ENCODE assay signal across 8 cellular contexts in genomic region chr17:82698974-82699442, GRCh38. TPM values are rescaled to one million over a fixed set of nuclear protein-coding genes. Genes with fewer than 3 reads are reported as not detected.
DNase-seq lines count a peak whose midpoint lies in the region; ATAC-seq, FAIRE-seq and TF ChIP-seq lines count a peak whose summit lies in the region.

No MANE protein-coding gene starts in this region.

- H3K27me3 Mint-ChIP-seq in activated CD4-positive, alpha-beta T cell treated with anti-CD3 and anti-CD28 coated beads, Interleukin-2, amount 10 ng/mL, durations not matched to agents 24 days and 14 days = peaks cover 10% of the 10 kb centered on the region
- peaks cover 55% of the 10 kb centered on the region for H3K27me3 Mint-ChIP-seq in endodermal cell (ENCODE audit: insufficient read depth)

- peaks cover 5% of the 10 kb centered on the region for H3K9me3 Mint-ChIP-seq in activated CD4-positive, alpha-beta T cell treated with anti-CD3 and anti-CD28 coated beads, Interleukin-2, amount 10 ng/mL, durations not matched to agents 24 days and 14 days
- H3K9me3 Mint-ChIP-seq in endodermal cell = peaks cover 12% of the 10 kb centered on the region

- H3K27ac Mint-ChIP-seq in activated CD4-positive, alpha-beta T cell treated with anti-CD3 and anti-CD28 coated beads, Interleukin-2, amount 10 ng/mL, durations not matched to agents 24 days and 14 days = no peak overlapping the region
- no peak overlapping the region for H3K27ac Mint-ChIP-seq in endodermal cell

- no peak for DNase-seq in activated CD4-positive, alpha-beta T cell treated with anti-CD3 and anti-CD28 coated beads, Interleukin-2, amount 10 ng/mL, durations not matched to agents 24 days and 14 days
- no peak for DNase-seq in activated CD4-positive, alpha-beta T cell treated with anti-CD3 and anti-CD28 coated beads, Interleukin-2, amount 50 U/mL, for 4 hours
- DNase-seq in MG63 = no peak
- no peak for DNase-seq in endodermal cell
- no peak for DNase-seq in pancreas
- DNase-seq in CD1c-positive myeloid dendritic cell (ENCODE audit: extremely low spot score) = no peak
- no peak for DNase-seq in NCI-H2227 (lab: John Stamatoyannopoulos, UW; ENCODE audit: unreplicated experiment)
- no peak for DNase-seq in GM13976 (ENCODE audit: low spot score)

- H3K9me3 ChIP-seq in MG63 (peaks cover 10% of the 10 kb centered on the region; the same call in 1 of the 2 replicates), endodermal cell (ENCODE audit: control insufficient read depth, low read length) (peaks cover 10% of the 10 kb centered on the region), pancreas (no peaks in the 10 kb centered on the region)

- H3K27ac ChIP-seq in endodermal cell (ENCODE audit: low read depth, low read length) = no peak overlapping the region
- H3K27ac ChIP-seq in pancreas = peak overlapping the region in 2 of 4 donors; percentile 52 to 64

- no peaks in the 10 kb centered on the region for H3K36me3 ChIP-seq in MG63
- H3K36me3 ChIP-seq in endodermal cell (ENCODE audit: control insufficient read depth, insufficient read depth, low read length) = no peaks in the 10 kb centered on the region
- no peaks in the 10 kb centered on the region for H3K36me3 ChIP-seq in pancreas

- H3K36me3 Mint-ChIP-seq in activated CD4-positive, alpha-beta T cell treated with anti-CD3 and anti-CD28 coated beads, Interleukin-2, amount 10 ng/mL, durations not matched to agents 24 days and 14 days (ENCODE audit: low read depth) = peaks cover 5% of the 10 kb centered on the region
- H3K36me3 Mint-ChIP-seq in endodermal cell (ENCODE audit: low read depth) = peaks cover 9% of the 10 kb centered on the region

- TF ChIP-seq CTCF in endodermal cell (conservative IDR thresholded peaks at IDR 0.05) (no peak), pancreas (IDR thresholded peaks at IDR 0.05) (no peak), GM13976 (IDR thresholded peaks at IDR 0.05; ENCODE audit: borderline replicate concordance, control extremely low read depth, extremely low read depth, insufficient read depth, missing control alignments) (no peak)

- in situ Hi-C loops in GM13976 (cut with MboI; ENCODE audit: low sequenced_read_pairs, unreplicated experiment) = no loop called here

- H3K9ac ChIP-seq in endodermal cell (ENCODE audit: extremely low read depth, low read length, poor library complexity, severe bottlenecking) = no peak overlapping the region

- H3K4me1 Mint-ChIP-seq in activated CD4-positive, alpha-beta T cell treated with anti-CD3 and anti-CD28 coated beads, Interleukin-2, amount 10 ng/mL, durations not matched to agents 24 days and 14 days = peaks cover 4% of the 10 kb centered on the region
- no peaks in the 10 kb centered on the region for H3K4me1 Mint-ChIP-seq in endodermal cell

- peak in 2 of 4 donors; percentile 14 to 27 for ATAC-seq in pancreas

- H3K4me3 Mint-ChIP-seq in activated CD4-positive, alpha-beta T cell treated with anti-CD3 and anti-CD28 coated beads, Interleukin-2, amount 10 ng/mL, durations not matched to agents 24 days and 14 days = peak overlapping the region; percentile 84
- H3K4me3 Mint-ChIP-seq in endodermal cell = peak overlapping the region; percentile 61

- H3K27me3 ChIP-seq in MG63 (no peaks in the 10 kb centered on the region), endodermal cell (ENCODE audit: control insufficient read depth, insufficient read depth, low read length, poor library complexity, severe bottlenecking) (peaks cover 50% of the 10 kb centered on the region), pancreas (no peaks in the 10 kb centered on the region)

- no peaks in the 10 kb centered on the region for H3K4me1 ChIP-seq in endodermal cell (ENCODE audit: control insufficient read depth, insufficient read depth, low read length)
- H3K4me1 ChIP-seq in pancreas = peaks cover 0 to 8% (median 6%) of the 10 kb centered on the region in 3 donors

- intact Hi-C loops in activated CD4-positive, alpha-beta T cell treated with anti-CD3 and anti-CD28 coated beads, Interleukin-2, amount 10 ng/mL, durations not matched to agents 24 days and 14 days (cut with micrococcal nuclease) = loop anchor here (1.0 to 2.0 kb wide), 4 partner anchors 17 to 352 kb away; partner anchors contain the start of genes FN3KRP, TBCD and WDR45B
- intact Hi-C loops in pancreas (cut with DNase I) = no loop called here

- WGBS in endodermal cell (ENCODE audit: insufficient coverage in 1 of 2, insufficient read length in 1 of 2), 2 experiments = 11 to 27% methylated on average over 16 to 45 of the region's 45 CpGs
- WGBS in pancreas, 2 donors = 3% methylated on average over 32 to 45 of the region's 45 CpGs

- no peak for FAIRE-seq in pancreas (lab: Jason Lieb, UNC)

- H3K4me3 ChIP-seq in MG63 = peak overlapping the region; percentile 54
- peak overlapping the region; percentile 77 for H3K4me3 ChIP-seq in endodermal cell (ENCODE audit: low read length)
- H3K4me3 ChIP-seq in pancreas = peak overlapping the region; percentile 65 to 78 (median 73)

RNA-seq across cellular contexts. Expression of gene RAB40B, which starts 0.5 kb away (rescaled TPM):
- 4.9 and 5.4 TPM in 2 replicates for total RNA-seq in activated CD4-positive, alpha-beta T cell treated with anti-CD3 and anti-CD28 coated beads, Interleukin-2, amount 10 ng/mL, durations not matched to agents 24 days and 14 days
- total RNA-seq in MG63 (2014; rRNA removed; shearing (Covaris generic); ENCODE audit: low replicate concordance) = 11.1 and 11.6 TPM in 2 replicates
- total RNA-seq in endodermal cell (1 to 10 TPM; 1.2 to 4.6 TPM), pancreas (1 to 10 TPM; 3.4 to 8.6 (median 5.6) TPM)
- polyA plus RNA-seq in endodermal cell (2013, experiment 1 of 2) = 7.2 TPM
- polyA plus RNA-seq in endodermal cell (2013, experiment 2 of 2) = 5.1 TPM
- polyA plus RNA-seq in pancreas = 10 to 100 TPM; 11.3 to 15.8 TPM

RNA-seq across cellular contexts. Expression of gene FN3KRP, which starts 17.5 kb away (rescaled TPM):
- total RNA-seq in activated CD4-positive, alpha-beta T cell treated with anti-CD3 and anti-CD28 coated beads, Interleukin-2, amount 10 ng/mL, durations not matched to agents 24 days and 14 days = 38.7 and 43.4 TPM in 2 replicates
- total RNA-seq in MG63 (2014; rRNA removed; shearing (Covaris generic); ENCODE audit: low replicate concordance) = 33.8 and 60.9 TPM in 2 replicates
- total RNA-seq in endodermal cell = 10 to 100 TPM; 34.5 to 40.0 TPM
- polyA plus RNA-seq in endodermal cell (2013, experiment 1 of 2) = 32.5 TPM
- 33.8 TPM for polyA plus RNA-seq in endodermal cell (2013, experiment 2 of 2)
- 10 to 100 TPM in 5 of 6 donors, 1 to 10 TPM in 1; 9.3 to 17.6 (median 11.6) TPM for total RNA-seq in pancreas
- 10 to 100 TPM; 15.1 to 23.1 TPM for polyA plus RNA-seq in pancreas

RNA-seq across cellular contexts. Expression of gene FN3K, which starts 36.4 kb away (rescaled TPM):
- 2.9 and 3.7 TPM in 2 replicates for total RNA-seq in activated CD4-positive, alpha-beta T cell treated with anti-CD3 and anti-CD28 coated beads, Interleukin-2, amount 10 ng/mL, durations not matched to agents 24 days and 14 days
- not detected in 2 replicates for total RNA-seq in MG63 (2014; rRNA removed; shearing (Covaris generic); ENCODE audit: low replicate concordance)
- 10 to 100 TPM; 24.7 to 35.6 TPM for total RNA-seq in endodermal cell
- polyA plus RNA-seq in endodermal cell (2013, experiment 1 of 2) = 17.1 TPM
- polyA plus RNA-seq in endodermal cell (2013, experiment 2 of 2) = 17.1 TPM
- total RNA-seq in pancreas = 10 to 100 TPM; 13.2 to 24.3 (median 18.6) TPM
- 10 to 100 TPM; 16.8 to 23.4 TPM for polyA plus RNA-seq in pancreas

RNA-seq across cellular contexts. Expression of gene WDR45B, which starts 50.8 kb away (rescaled TPM):
- total RNA-seq in activated CD4-positive, alpha-beta T cell treated with anti-CD3 and anti-CD28 coated beads, Interleukin-2, amount 10 ng/mL, durations not matched to agents 24 days and 14 days = 62.8 and 66.8 TPM in 2 replicates
- 110 and 119 TPM in 2 replicates for total RNA-seq in MG63 (2014; rRNA removed; shearing (Covaris generic); ENCODE audit: low replicate concordance)
- total RNA-seq in endodermal cell (10 to 100 TPM; 75.3 to 79.1 TPM), pancreas (10 to 100 TPM; 28.3 to 55.4 (median 46.1) TPM)
- 79.0 TPM for polyA plus RNA-seq in endodermal cell (2013, experiment 1 of 2)
- 79.4 TPM for polyA plus RNA-seq in endodermal cell (2013, experiment 2 of 2)
- polyA plus RNA-seq in pancreas = 10 to 100 TPM; 47.3 to 63.2 TPM

RNA-seq across cellular contexts. Expression of gene TBCD, which starts 52.9 kb away (rescaled TPM):
- total RNA-seq in activated CD4-positive, alpha-beta T cell treated with anti-CD3 and anti-CD28 coated beads, Interleukin-2, amount 10 ng/mL, durations not matched to agents 24 days and 14 days = 117 and 122 TPM in 2 replicates
- 45.7 and 73.6 TPM in 2 replicates for total RNA-seq in MG63 (2014; rRNA removed; shearing (Covaris generic); ENCODE audit: low replicate concordance)
- total RNA-seq in endodermal cell (100 to 1,000 TPM; 107 TPM), pancreas (10 to 100 TPM; 28.7 to 54.7 (median 36.8) TPM)
- 107 TPM for polyA plus RNA-seq in endodermal cell (2013, experiment 1 of 2)
- 106 TPM for polyA plus RNA-seq in endodermal cell (2013, experiment 2 of 2)
- polyA plus RNA-seq in pancreas = 100 to 1,000 TPM; 121 to 161 TPM
